23 cellular contexts compared by ENCODE assay signal in genomic region chr7:7803597-7804229, GRCh38.
A peak's percentile ranks its signal among the peaks of the same experiment; 100 is the strongest.
DNase-seq lines count a peak whose midpoint lies in the region; ATAC-seq and TF ChIP-seq lines count a peak whose summit lies in the region.
"Had no signal": no experiment of that assay in that cellular context is flagged by ENCODE, and none has a peak within 500 bp of the region (broad histone marks: within the 10 kb centered on the region; RNA-seq: fewer than 3 reads in every experiment).

No MANE protein-coding gene starts in this region.

- no peak for TF ChIP-seq CTCF in AG10803 (conservative IDR thresholded peaks at IDR 0.05; ENCODE audit: low read length)

- no peak overlapping the region for H3K4me3 ChIP-seq in AG10803 (ENCODE audit: low read length)
- H3K4me3 ChIP-seq: body of pancreas, lower lobe of right lung, prostate gland, upper lobe of right lung had no signal

- DNase-seq in AG10803 (ENCODE audit: low read depth) (peak; percentile 18), NCI-H82 (lab: John Stamatoyannopoulos, UW) (peak; percentile 98), T-helper 2 cell (no peak), NCI-H1092 (lab: John Stamatoyannopoulos, UW) (no peak), NCI-H2107 (lab: John Stamatoyannopoulos, UW) (no peak), LoVo (ENCODE audit: low spot score) (no peak)
- DNase-seq: activated CD8-positive, alpha-beta memory T cell treated with anti-CD3 and anti-CD28 coated beads, Interleukin-2, amount 50 U/mL, for 4 hours; activated naive CD4-positive, alpha-beta T cell treated with anti-CD3 and anti-CD28 coated beads, Interleukin-2, amount 10 ng/mL, durations not matched to agents 7 days and 5 days; body of pancreas; CD4-positive, alpha-beta memory T cell; cortex of kidney; HCEC 1CT; lower lobe of right lung; naive thymus-derived CD4-positive, alpha-beta T cell; NCI-H1930; RPMI8226; stimulated activated CD4-positive, alpha-beta T cell treated with anti-CD3 and anti-CD28 coated beads, Interleukin-12 subunit alpha, Interleukin-12 subunit beta, amount 100 ng/mL, for 4 hours; stimulated activated naive CD8-positive, alpha-beta T cell treated with anti-CD3 and anti-CD28 coated beads, Interleukin-15, amount 100 ng/mL, for 72 hours; upper lobe of right lung had no signal

- ATAC-seq in GM19043 (IDR thresholded peaks at IDR 0.05; ENCODE audit: low read depth, unreplicated experiment) = peak; percentile 81
- peak; percentile 57 for ATAC-seq in HG02759 (IDR thresholded peaks at IDR 0.05; ENCODE audit: unreplicated experiment)
- ATAC-seq: activated CD4-positive, CD25-positive, alpha-beta regulatory T cell treated with anti-CD3 and anti-CD28 coated beads, Interleukin-2, amount 50 U/mL, for 24 hours; body of pancreas; lower lobe of right lung; naive thymus-derived CD4-positive, alpha-beta T cell; stimulated activated naive CD8-positive, alpha-beta T cell treated with anti-CD3 and anti-CD28 coated beads, Interleukin-15, amount 100 ng/mL, for 72 hours; upper lobe of right lung had no signal

Comparison
In these comparisons a context has a peak if more than half of its experiments do, and no peak if none do; other contexts are left out.
1. DNase-seq: peak in AG10803 (single experiment) and NCI-H82 (single experiment); none in T-helper 2 cell (0 of 5), NCI-H1092 (single experiment), NCI-H2107 (single experiment) and LoVo (single experiment).